In genomic region chr7:92754756-92755581, GRCh38 we compare ENCODE assay signal across 8 cellular contexts.
DNase-seq lines count a peak whose midpoint lies in the region; ATAC-seq and TF ChIP-seq lines count a peak whose summit lies in the region.

No MANE protein-coding gene starts in this region.

- H3K27me3 Mint-ChIP-seq in activated naive CD8-positive, alpha-beta T cell treated with anti-CD3 and anti-CD28 coated beads, Interleukin-2, amount 50 U/mL, for 24 hours: no peaks in the 10 kb centered on the region
- H3K27me3 Mint-ChIP-seq in nephron progenitor cell (ENCODE audit: low read depth, poor library complexity): peaks cover 27% of the 10 kb centered on the region
- no peaks in the 10 kb centered on the region for H3K27me3 Mint-ChIP-seq in effector memory CD8-positive, alpha-beta T cell

- no peaks in the 10 kb centered on the region for H3K9me3 Mint-ChIP-seq in activated naive CD8-positive, alpha-beta T cell treated with anti-CD3 and anti-CD28 coated beads, Interleukin-2, amount 50 U/mL, for 24 hours
- no peaks in the 10 kb centered on the region for H3K9me3 Mint-ChIP-seq in nephron progenitor cell
- H3K9me3 Mint-ChIP-seq in effector memory CD8-positive, alpha-beta T cell: no peaks in the 10 kb centered on the region

- H3K4me1 Mint-ChIP-seq in activated naive CD8-positive, alpha-beta T cell treated with anti-CD3 and anti-CD28 coated beads, Interleukin-2, amount 50 U/mL, for 24 hours: peaks cover 54% of the 10 kb centered on the region
- peaks cover 68% of the 10 kb centered on the region for H3K4me1 Mint-ChIP-seq in nephron progenitor cell
- peaks cover 16 to 27% of the 10 kb centered on the region in 2 donors for H3K4me1 Mint-ChIP-seq in effector memory CD8-positive, alpha-beta T cell (ENCODE audit: low read depth in 2 of 2)

- intact Hi-C loops in left colon (cut with DNase I, micrococcal nuclease): no loop called here

- no peak for ATAC-seq in activated naive CD8-positive, alpha-beta T cell treated with anti-CD3 and anti-CD28 coated beads, Interleukin-2, amount 50 U/mL, for 24 hours
- ATAC-seq in left colon (no peak), GM19452 (IDR thresholded peaks at IDR 0.05; ENCODE audit: unreplicated experiment) (no peak)
- ATAC-seq in effector memory CD8-positive, alpha-beta T cell (replicated peaks): no peak

- H3K27ac Mint-ChIP-seq in activated naive CD8-positive, alpha-beta T cell treated with anti-CD3 and anti-CD28 coated beads, Interleukin-2, amount 50 U/mL, for 24 hours: peak overlapping the region; percentile 19
- peak overlapping the region; percentile 98 for H3K27ac Mint-ChIP-seq in nephron progenitor cell
- H3K27ac Mint-ChIP-seq in effector memory CD8-positive, alpha-beta T cell: no peak overlapping the region

- DNase-seq in GF-D8 (lab: John Stamatoyannopoulos, UW) (peak; percentile 97), MV-4-11 (lab: John Stamatoyannopoulos, UW) (peak; percentile 95), nephron progenitor cell (peak; percentile 37), left colon (no peak), HuH-7.5 (ENCODE audit: low spot score) (no peak)
- no peak for DNase-seq in activated naive CD8-positive, alpha-beta T cell treated with anti-CD3 and anti-CD28 coated beads, Interleukin-2, amount 50 U/mL, for 24 hours
- DNase-seq in effector memory CD8-positive, alpha-beta T cell: no peak

- no peak overlapping the region for H3K4me3 Mint-ChIP-seq in activated naive CD8-positive, alpha-beta T cell treated with anti-CD3 and anti-CD28 coated beads, Interleukin-2, amount 50 U/mL, for 24 hours
- peak overlapping the region; percentile 52 for H3K4me3 Mint-ChIP-seq in nephron progenitor cell
- no peak overlapping the region for H3K4me3 Mint-ChIP-seq in effector memory CD8-positive, alpha-beta T cell

- peaks cover 77% of the 10 kb centered on the region for H3K36me3 Mint-ChIP-seq in activated naive CD8-positive, alpha-beta T cell treated with anti-CD3 and anti-CD28 coated beads, Interleukin-2, amount 50 U/mL, for 24 hours (ENCODE audit: low read depth)
- peaks cover 20% of the 10 kb centered on the region for H3K36me3 Mint-ChIP-seq in nephron progenitor cell (ENCODE audit: low read depth)
- H3K36me3 Mint-ChIP-seq in effector memory CD8-positive, alpha-beta T cell (ENCODE audit: insufficient read depth): no peaks in the 10 kb centered on the region

- TF ChIP-seq CTCF in nephron progenitor cell (IDR thresholded peaks at IDR 0.05): no peak

Comparison
In these comparisons a context has a peak if more than half of its experiments do, and no peak if none do; other contexts are left out.
1. DNase-seq: peak in GF-D8 (single experiment), MV-4-11 (single experiment) and nephron progenitor cell (single experiment); none in activated naive CD8-positive, alpha-beta T cell treated with anti-CD3 and anti-CD28 coated beads, Interleukin-2, amount 50 U/mL, for 24 hours (single experiment), left colon (0 of 2), effector memory CD8-positive, alpha-beta T cell (0 of 3) and HuH-7.5 (single experiment).
2. H3K27ac Mint-ChIP-seq: peak in activated naive CD8-positive, alpha-beta T cell treated with anti-CD3 and anti-CD28 coated beads, Interleukin-2, amount 50 U/mL, for 24 hours (single experiment) and nephron progenitor cell (single experiment); none in effector memory CD8-positive, alpha-beta T cell (0 of 2).